8 cellular contexts compared by ENCODE assay signal in genomic region chr12:25051583-25052190, GRCh38.
DNase-seq lines count a peak whose midpoint lies in the region; ATAC-seq and TF ChIP-seq lines count a peak whose summit lies in the region.

No MANE protein-coding gene starts in this region.

- intact Hi-C loops in dorsolateral prefrontal cortex (cut with DNase I): loop anchor here in 1 of 2 donors (5.0 kb wide), 1 partner anchor 41 kb away; no protein-coding TSS in a partner anchor

- H3K36me3 ChIP-seq in BE2C: no peaks in the 10 kb centered on the region

- peaks cover 7% of the 10 kb centered on the region for H3K9me3 ChIP-seq in BE2C

- ATAC-seq in GM19035 (IDR thresholded peaks at IDR 0.05; ENCODE audit: unreplicated experiment) (peak; percentile 48), HG03066 (IDR thresholded peaks at IDR 0.05; ENCODE audit: low read depth, unreplicated experiment) (peak; percentile 47)

- H3K27me3 Mint-ChIP-seq in T-helper 2 cell treated with Interferon-gamma antibody and Interleukin-4, amounts not matched to agents 5 μg/mL and 100 μg/mL, for 36 hours (ENCODE audit: low read depth): no peaks in the 10 kb centered on the region

- no peak for TF ChIP-seq CTCF in dorsolateral prefrontal cortex (IDR thresholded peaks at IDR 0.05 in 54 of 56, conservative IDR thresholded peaks at IDR 0.05 in 2 of 56; ENCODE audit: low read depth in 1 of 56, partially characterized antibody in 56 of 56)
- no peak for TF ChIP-seq CTCF in BE2C (IDR thresholded peaks at IDR 0.05; ENCODE audit: low read depth, low read length)

- peak overlapping the region; percentile 91 for H3K4me3 Mint-ChIP-seq in T-helper 2 cell treated with Interferon-gamma antibody and Interleukin-4, amounts not matched to agents 5 μg/mL and 100 μg/mL, for 36 hours

- H3K27ac Mint-ChIP-seq in T-helper 2 cell treated with Interferon-gamma antibody and Interleukin-4, amounts not matched to agents 5 μg/mL and 100 μg/mL, for 36 hours: peak overlapping the region; percentile 97

- peaks cover 2% of the 10 kb centered on the region for H3K36me3 Mint-ChIP-seq in T-helper 2 cell treated with Interferon-gamma antibody and Interleukin-4, amounts not matched to agents 5 μg/mL and 100 μg/mL, for 36 hours (ENCODE audit: low read depth)

- H3K4me1 Mint-ChIP-seq in T-helper 2 cell treated with Interferon-gamma antibody and Interleukin-4, amounts not matched to agents 5 μg/mL and 100 μg/mL, for 36 hours (ENCODE audit: low read depth): peaks cover 39% of the 10 kb centered on the region

- H3K4me1 ChIP-seq in BE2C: no peaks in the 10 kb centered on the region

- peaks cover 7% of the 10 kb centered on the region for H3K9me3 Mint-ChIP-seq in T-helper 2 cell treated with Interferon-gamma antibody and Interleukin-4, amounts not matched to agents 5 μg/mL and 100 μg/mL, for 36 hours

- peak overlapping the region in 12 of 59 donors; percentile 35 to 58 (median 54) for H3K4me3 ChIP-seq in dorsolateral prefrontal cortex
- H3K4me3 ChIP-seq in BE2C (ENCODE audit: low read depth, low read length): no peak overlapping the region

- DNase-seq in T-helper 2 cell treated with Interferon-gamma antibody and Interleukin-4, amounts not matched to agents 5 μg/mL and 100 μg/mL, for 36 hours (ENCODE audit: low spot score): peak; percentile 74
- DNase-seq in dorsolateral prefrontal cortex (no peak), dermis blood vessel endothelial cell (no peak), BE2C (no peak), HuH-7 (ENCODE audit: low spot score) (no peak)
- peak; percentile 24 to 52 (median 31) for DNase-seq in stimulated activated CD4-positive, alpha-beta T cell treated with anti-CD3 and anti-CD28 coated beads, TNF-alpha, amount 100 ng/mL, for 24 hours (ENCODE audit: low read depth in 3 of 3)

- H3K27me3 ChIP-seq in dorsolateral prefrontal cortex (no peaks in the 10 kb centered on the region), BE2C (no peaks in the 10 kb centered on the region)

- H3K27ac ChIP-seq in dorsolateral prefrontal cortex: peak overlapping the region in 31 of 59 donors; percentile 0 to 75 (median 43)

Comparison
In these comparisons a context has a peak if more than half of its experiments do, and no peak if none do; other contexts are left out.
1. DNase-seq: peak in T-helper 2 cell treated with Interferon-gamma antibody and Interleukin-4, amounts not matched to agents 5 μg/mL and 100 μg/mL, for 36 hours (single experiment) and stimulated activated CD4-positive, alpha-beta T cell treated with anti-CD3 and anti-CD28 coated beads, TNF-alpha, amount 100 ng/mL, for 24 hours (3 of 3); none in dorsolateral prefrontal cortex (0 of 10), dermis blood vessel endothelial cell (single experiment), BE2C (single experiment) and HuH-7 (single experiment).